ENCODE assay signal across 20 cellular contexts in genomic region chr1:241215203-241215602, GRCh38.
"Had no signal": no experiment of that assay in that cellular context is flagged by ENCODE, and none has a peak within 500 bp of the region (broad histone marks: within the 10 kb centered on the region; RNA-seq: fewer than 3 reads in every experiment).

No MANE protein-coding gene starts in this region.

- H3K9me3 ChIP-seq: colonic mucosa, neutrophil had no signal

- H3K4me1 Mint-ChIP-seq: activated CD4-positive, alpha-beta T cell treated with anti-CD3 and anti-CD28 coated beads, Interleukin-2, amount 10 ng/mL, durations not matched to agents 7 days and 5 days; activated naive CD8-positive, alpha-beta T cell treated with anti-CD3 and anti-CD28 coated beads, Interleukin-2, amount 10 ng/mL, durations not matched to agents 7 days and 5 days; brain; natural killer cell; stimulated activated naive B cell treated with anti-CD40 and anti-IgM and Interleukin-4, amounts not matched to agents 10 μg/mL and 1 μg/mL and 100 μg/mL, for 72 hours had no signal

- H3K27me3 ChIP-seq: colonic mucosa, gastroesophageal sphincter, neutrophil had no signal

- H3K27ac ChIP-seq: colonic mucosa, gastroesophageal sphincter, left ventricle myocardium inferior, neutrophil had no signal

- ATAC-seq: activated T-cell treated with anti-CD3 and anti-CD28 coated beads, Interleukin-2, amount 50 U/mL, for 72 hours; gastroesophageal sphincter; natural killer cell; stimulated activated naive B cell treated with anti-CD40 and anti-IgM and Interleukin-4, amounts not matched to agents 10 μg/mL and 1 μg/mL and 100 μg/mL, for 72 hours had no signal

- H3K27me3 Mint-ChIP-seq: activated CD4-positive, alpha-beta T cell treated with anti-CD3 and anti-CD28 coated beads, Interleukin-2, amount 10 ng/mL, durations not matched to agents 7 days and 5 days; activated naive CD8-positive, alpha-beta T cell treated with anti-CD3 and anti-CD28 coated beads, Interleukin-2, amount 10 ng/mL, durations not matched to agents 7 days and 5 days; stimulated activated naive B cell treated with anti-CD40 and anti-IgM and Interleukin-4, amounts not matched to agents 10 μg/mL and 1 μg/mL and 100 μg/mL, for 72 hours had no signal

- H3K4me1 ChIP-seq: colonic mucosa, gastroesophageal sphincter, left ventricle myocardium inferior had no signal

- H3K4me3 Mint-ChIP-seq: activated CD4-positive, alpha-beta T cell treated with anti-CD3 and anti-CD28 coated beads, Interleukin-2, amount 10 ng/mL, durations not matched to agents 7 days and 5 days; activated naive CD8-positive, alpha-beta T cell treated with anti-CD3 and anti-CD28 coated beads, Interleukin-2, amount 10 ng/mL, durations not matched to agents 7 days and 5 days; activated T-cell treated with anti-CD3 and anti-CD28 coated beads, Interleukin-2, amount 50 U/mL, for 72 hours; brain; natural killer cell; stimulated activated naive B cell treated with anti-CD40 and anti-IgM and Interleukin-4, amounts not matched to agents 10 μg/mL and 1 μg/mL and 100 μg/mL, for 72 hours had no signal

- H3K27ac Mint-ChIP-seq: activated CD4-positive, alpha-beta T cell treated with anti-CD3 and anti-CD28 coated beads, Interleukin-2, amount 10 ng/mL, durations not matched to agents 7 days and 5 days; activated naive CD8-positive, alpha-beta T cell treated with anti-CD3 and anti-CD28 coated beads, Interleukin-2, amount 10 ng/mL, durations not matched to agents 7 days and 5 days; activated T-cell treated with anti-CD3 and anti-CD28 coated beads, Interleukin-2, amount 50 U/mL, for 72 hours; brain; natural killer cell; stimulated activated naive B cell treated with anti-CD40 and anti-IgM and Interleukin-4, amounts not matched to agents 10 μg/mL and 1 μg/mL and 100 μg/mL, for 72 hours had no signal

- DNase-seq: activated CD4-positive, alpha-beta T cell treated with anti-CD3 and anti-CD28 coated beads, Interleukin-2, amount 10 ng/mL, durations not matched to agents 7 days and 5 days; activated CD8-positive, alpha-beta memory T cell treated with anti-CD3 and anti-CD28 coated beads, Interleukin-2, amount 50 U/mL, for 48 hours; activated naive CD8-positive, alpha-beta T cell treated with anti-CD3 and anti-CD28 coated beads, Interleukin-2, amount 10 ng/mL, durations not matched to agents 7 days and 5 days; activated T-cell treated with anti-CD3 and anti-CD28 coated beads, Interleukin-2, amount 50 U/mL, for 72 hours; central memory CD4-positive, alpha-beta T cell; colonic mucosa; effector CD4-positive, alpha-beta T cell; left ventricle myocardium inferior; mesenchymal stem cell; natural killer cell; posterior cingulate gyrus; retina; stimulated activated CD4-positive, alpha-beta T cell treated with anti-CD3 and anti-CD28 coated beads, Interleukin-15, amount 100 ng/mL, for 24 hours; stimulated activated CD4-positive, alpha-beta T cell treated with anti-CD3 and anti-CD28 coated beads, Interleukin-4, amount 100 ng/mL, for 1 hour; stimulated activated naive B cell treated with anti-CD40 and anti-IgM and Interleukin-4, amounts not matched to agents 10 μg/mL and 1 μg/mL and 100 μg/mL, for 72 hours; substantia nigra; trophoblast cell had no signal

- H3K4me3 ChIP-seq: colonic mucosa, gastroesophageal sphincter, left ventricle myocardium inferior had no signal

- H3K36me3 ChIP-seq: colonic mucosa, gastroesophageal sphincter, left ventricle myocardium inferior, neutrophil had no signal

- H3K36me3 Mint-ChIP-seq: activated naive CD8-positive, alpha-beta T cell treated with anti-CD3 and anti-CD28 coated beads, Interleukin-2, amount 10 ng/mL, durations not matched to agents 7 days and 5 days; brain; natural killer cell; stimulated activated naive B cell treated with anti-CD40 and anti-IgM and Interleukin-4, amounts not matched to agents 10 μg/mL and 1 μg/mL and 100 μg/mL, for 72 hours had no signal

- H3K9me3 Mint-ChIP-seq: activated naive CD8-positive, alpha-beta T cell treated with anti-CD3 and anti-CD28 coated beads, Interleukin-2, amount 10 ng/mL, durations not matched to agents 7 days and 5 days; stimulated activated naive B cell treated with anti-CD40 and anti-IgM and Interleukin-4, amounts not matched to agents 10 μg/mL and 1 μg/mL and 100 μg/mL, for 72 hours had no signal
